Comparison of ENCODE assay signal across 8 cellular contexts in the genomic region with DNA sequence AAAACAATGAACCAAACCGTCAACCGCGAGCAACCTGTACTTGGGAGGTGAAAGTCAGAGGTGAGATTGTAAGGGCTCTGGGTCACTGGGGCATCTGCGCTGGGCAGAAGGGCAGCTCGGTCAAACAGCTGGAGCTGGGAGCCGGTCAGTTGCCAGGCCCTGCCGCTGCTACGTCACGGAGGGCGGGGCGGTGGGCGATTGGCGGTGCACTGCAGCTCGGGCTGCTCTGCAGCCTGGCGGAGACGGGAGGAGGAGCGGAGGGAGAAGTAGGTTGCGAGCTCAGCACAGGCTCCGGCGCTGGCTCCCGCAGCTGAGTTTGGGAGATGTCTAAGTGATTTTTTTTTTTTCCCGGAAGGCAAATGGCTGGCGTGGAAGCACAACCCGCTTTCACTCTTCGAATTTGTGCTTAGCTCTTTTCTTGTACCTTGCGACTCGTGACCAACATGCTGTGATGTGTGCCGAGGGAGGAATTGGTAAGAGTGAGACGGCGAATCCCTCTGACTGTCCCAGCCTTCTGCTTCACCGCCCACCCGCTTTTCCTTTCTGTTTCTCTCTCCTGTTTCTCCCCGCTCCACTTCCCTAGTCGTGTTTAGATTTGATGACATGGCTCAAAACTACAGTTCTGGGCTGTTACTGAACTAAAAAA. TPM values are rescaled to one million over a fixed set of nuclear protein-coding genes. Genes with fewer than 3 reads are reported as not detected.
DNase-seq lines count a peak whose midpoint lies in the region; ATAC-seq and TF ChIP-seq lines count a peak whose summit lies in the region.

A gene (plus strand): TSS at position 229 of the 646 bp plus-strand sequence. CDS start 27,266 bp downstream, outside the sequence.

- H3K36me3 Mint-ChIP-seq in activated naive CD8-positive, alpha-beta T cell treated with anti-CD3 and anti-CD28 coated beads, Interleukin-2, amount 10 ng/mL, durations not matched to agents 7 days and 5 days, result peaks cover 4% of the 10 kb centered on the region
- H3K36me3 Mint-ChIP-seq in glutamatergic neuron (ENCODE audit: unreplicated experiment), result no peaks in the 10 kb centered on the region

- peaks cover 37% of the 10 kb centered on the region for H3K79me2 ChIP-seq in osteoblast (ENCODE audit: insufficient read depth, low read length)

- H3K4me3 ChIP-seq in GM08714 (ENCODE audit: low read length) (peak within 1 kb of the TSS; percentile 79), HFF-Myc (replicated peaks; ENCODE audit: low read depth, low read length) (peak within 1 kb of the TSS; percentile 67), osteoblast (ENCODE audit: insufficient read depth, low read length) (peak within 1 kb of the TSS; percentile 77), testis (peak within 1 kb of the TSS; percentile 58 to 76)

- peak within 1 kb of the TSS; percentile 96 for H3K4me2 ChIP-seq in osteoblast (ENCODE audit: insufficient read depth, low read length)

- H3K4me1 Mint-ChIP-seq in activated naive CD8-positive, alpha-beta T cell treated with anti-CD3 and anti-CD28 coated beads, Interleukin-2, amount 10 ng/mL, durations not matched to agents 7 days and 5 days, result peaks cover 17% of the 10 kb centered on the region
- H3K4me1 Mint-ChIP-seq in glutamatergic neuron (ENCODE audit: low read depth, unreplicated experiment), result peaks cover 8% of the 10 kb centered on the region

- no peaks in the 10 kb centered on the region for H3K9me3 ChIP-seq in osteoblast (ENCODE audit: low read depth, low read length)
- H3K9me3 ChIP-seq in testis, result no peaks in the 10 kb centered on the region

- H3K4me1 ChIP-seq in osteoblast (ENCODE audit: insufficient read depth, low read length), result peaks cover 13% of the 10 kb centered on the region
- peaks cover 2% of the 10 kb centered on the region for H3K4me1 ChIP-seq in testis

- H2AFZ ChIP-seq in osteoblast (ENCODE audit: low read length), result peak within 1 kb of the TSS; percentile 71

- H3K27ac Mint-ChIP-seq in activated naive CD8-positive, alpha-beta T cell treated with anti-CD3 and anti-CD28 coated beads, Interleukin-2, amount 10 ng/mL, durations not matched to agents 7 days and 5 days, result peak within 1 kb of the TSS; percentile 95
- H3K27ac Mint-ChIP-seq in glutamatergic neuron (ENCODE audit: unreplicated experiment), result peak within 1 kb of the TSS; percentile 97

- peak; percentile 99 for ATAC-seq in activated naive CD8-positive, alpha-beta T cell treated with anti-CD3 and anti-CD28 coated beads, Interleukin-2, amount 10 ng/mL, durations not matched to agents 7 days and 5 days (ENCODE audit: low read depth)

- peak; percentile 80 for TF ChIP-seq POLR2A in testis (IDR thresholded peaks at IDR 0.05)

- H3K27me3 Mint-ChIP-seq in activated naive CD8-positive, alpha-beta T cell treated with anti-CD3 and anti-CD28 coated beads, Interleukin-2, amount 10 ng/mL, durations not matched to agents 7 days and 5 days, result no peaks in the 10 kb centered on the region
- H3K27me3 Mint-ChIP-seq in glutamatergic neuron (ENCODE audit: unreplicated experiment), result peaks cover 4% of the 10 kb centered on the region

- H3K27ac ChIP-seq in osteoblast (ENCODE audit: low read depth, low read length) (peak within 1 kb of the TSS; percentile 92), testis (peak within 1 kb of the TSS; percentile 87 to 94)

- WGBS in testis, 2 donors, result 0 to 1% methylated on average over 23 to 34 of the region's 34 CpGs

- no peaks in the 10 kb centered on the region for H4K20me1 ChIP-seq in osteoblast (ENCODE audit: insufficient read depth, low read length)

- intact Hi-C loops in testis (cut with DNase I; ENCODE audit: low total_unique reads), result no loop called here

- H3K36me3 ChIP-seq in osteoblast (ENCODE audit: insufficient read depth, low read length) (no peaks in the 10 kb centered on the region), testis (ENCODE audit: low read depth, missing control alignments) (no peaks in the 10 kb centered on the region)

- H3K9me3 Mint-ChIP-seq in activated naive CD8-positive, alpha-beta T cell treated with anti-CD3 and anti-CD28 coated beads, Interleukin-2, amount 10 ng/mL, durations not matched to agents 7 days and 5 days, result no peaks in the 10 kb centered on the region
- H3K9me3 Mint-ChIP-seq in glutamatergic neuron (ENCODE audit: unreplicated experiment), result peaks cover 8% of the 10 kb centered on the region

- H3K27me3 ChIP-seq in osteoblast (ENCODE audit: insufficient read depth, low read length) (no peaks in the 10 kb centered on the region), testis (no peaks in the 10 kb centered on the region)

- TF ChIP-seq CTCF in HFF-Myc (IDR thresholded peaks at IDR 0.05; ENCODE audit: low read depth, low read length, missing control alignments), result no peak
- no peak for TF ChIP-seq CTCF in glutamatergic neuron (IDR thresholded peaks at IDR 0.05; ENCODE audit: partially characterized antibody, unreplicated experiment)
- no peak for TF ChIP-seq CTCF in osteoblast (IDR thresholded peaks at IDR 0.05; ENCODE audit: extremely low read depth, low read depth, low read length)
- peak in 1 of 3 experiments; percentile 16 for TF ChIP-seq CTCF in testis (IDR thresholded peaks at IDR 0.05)

- POLR2A ChIA-PET in activated naive CD8-positive, alpha-beta T cell treated with anti-CD3 and anti-CD28 coated beads, Interleukin-2, amount 10 ng/mL, durations not matched to agents 7 days and 5 days (lab: Charles Lee), result interaction anchor here (0.5 to 2.8 kb wide), 6 partner anchors 22 to 647 kb away, joined by 3 to 25 read pairs (median 4); a partner anchor contains a TSS

- peak within 1 kb of the TSS; percentile 99 for H3K4me3 Mint-ChIP-seq in activated naive CD8-positive, alpha-beta T cell treated with anti-CD3 and anti-CD28 coated beads, Interleukin-2, amount 10 ng/mL, durations not matched to agents 7 days and 5 days
- peak within 1 kb of the TSS; percentile 98 for H3K4me3 Mint-ChIP-seq in glutamatergic neuron (ENCODE audit: unreplicated experiment)

- DNase-seq in HFF-Myc (ENCODE audit: extremely low read depth, low read depth), result peak; percentile 52
- peak; percentile 84 for DNase-seq in MV-4-11 (lab: John Stamatoyannopoulos, UW)
- peak; percentile 80 for DNase-seq in SKM-1 (lab: John Stamatoyannopoulos, UW; ENCODE audit: unreplicated experiment)
- peak; percentile 84 for DNase-seq in activated naive CD8-positive, alpha-beta T cell treated with anti-CD3 and anti-CD28 coated beads, Interleukin-2, amount 10 ng/mL, durations not matched to agents 7 days and 5 days
- DNase-seq in glutamatergic neuron, result peak; percentile 98
- DNase-seq in osteoblast (ENCODE audit: insufficient read length, low spot score, missing footprints), result peak; percentile 77
- DNase-seq in testis, result peak; percentile 97

RNA-seq across cellular contexts. Expression of the gene that starts here (rescaled TPM):
- total RNA-seq in activated naive CD8-positive, alpha-beta T cell treated with anti-CD3 and anti-CD28 coated beads, Interleukin-2, amount 10 ng/mL, durations not matched to agents 7 days and 5 days, result 10 to 100 TPM; 10.9 to 16.1 TPM
- total RNA-seq in glutamatergic neuron (ENCODE audit: unreplicated experiment), result 12.9 TPM
- 49.8 and 51.8 TPM in 2 replicates for total RNA-seq in osteoblast
- total RNA-seq in testis, result 10 to 100 TPM in 1 of 2 donors, 1 to 10 TPM in 1; 7.1 to 14.6 TPM
- polyA plus RNA-seq in testis (ENCODE audit: insufficient read depth, low read depth, low replicate concordance), result 7.9 TPM

Comparison
In these comparisons a context has a peak if more than half of its experiments do, and no peak if none do; other contexts are left out.
1. Peak in every context shown above with its lines: DNase-seq, ATAC-seq, H3K4me3 ChIP-seq and H3K27ac ChIP-seq.